1 cellular context compared by ENCODE assay signal in the genomic region with DNA sequence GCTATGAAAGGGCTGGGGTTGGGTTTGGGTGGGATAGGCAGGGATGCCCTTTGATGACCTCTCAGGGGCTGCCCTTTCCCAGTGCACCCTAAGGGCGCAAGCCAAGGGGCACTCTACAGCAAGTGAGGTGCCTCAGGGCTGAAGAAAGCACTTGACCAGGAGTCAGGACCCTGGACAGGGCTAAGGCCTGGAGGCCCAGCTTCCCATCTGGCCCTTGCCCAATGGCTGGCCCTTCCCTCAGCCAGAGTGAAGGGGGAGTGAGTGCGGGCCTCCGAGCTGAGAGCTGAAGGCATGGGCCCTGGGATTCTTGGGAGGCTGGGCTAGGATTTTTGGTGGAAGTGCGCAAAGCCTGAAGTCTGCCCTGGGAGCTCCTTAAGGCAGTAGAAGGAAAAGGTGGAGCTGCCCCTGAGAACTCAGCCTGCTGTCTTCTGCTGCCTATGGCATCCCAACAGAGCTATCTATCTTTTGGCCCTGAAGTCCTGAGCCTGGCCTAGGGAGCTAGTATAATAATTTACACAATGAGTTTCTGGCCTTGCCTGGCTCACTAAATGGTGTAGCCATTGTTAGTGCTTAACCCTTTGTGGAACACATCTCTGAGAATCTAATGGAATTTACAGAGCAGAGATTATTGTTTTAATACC.
TF ChIP-seq lines count a peak whose summit lies in the region.

No MANE protein-coding gene starts in this region.

TF ChIP-seq in SK-N-SH, 30 proteins besides CTCF, POLR2A, EP300 and RAD21:
- TF ChIP-seq, protein P1, sequence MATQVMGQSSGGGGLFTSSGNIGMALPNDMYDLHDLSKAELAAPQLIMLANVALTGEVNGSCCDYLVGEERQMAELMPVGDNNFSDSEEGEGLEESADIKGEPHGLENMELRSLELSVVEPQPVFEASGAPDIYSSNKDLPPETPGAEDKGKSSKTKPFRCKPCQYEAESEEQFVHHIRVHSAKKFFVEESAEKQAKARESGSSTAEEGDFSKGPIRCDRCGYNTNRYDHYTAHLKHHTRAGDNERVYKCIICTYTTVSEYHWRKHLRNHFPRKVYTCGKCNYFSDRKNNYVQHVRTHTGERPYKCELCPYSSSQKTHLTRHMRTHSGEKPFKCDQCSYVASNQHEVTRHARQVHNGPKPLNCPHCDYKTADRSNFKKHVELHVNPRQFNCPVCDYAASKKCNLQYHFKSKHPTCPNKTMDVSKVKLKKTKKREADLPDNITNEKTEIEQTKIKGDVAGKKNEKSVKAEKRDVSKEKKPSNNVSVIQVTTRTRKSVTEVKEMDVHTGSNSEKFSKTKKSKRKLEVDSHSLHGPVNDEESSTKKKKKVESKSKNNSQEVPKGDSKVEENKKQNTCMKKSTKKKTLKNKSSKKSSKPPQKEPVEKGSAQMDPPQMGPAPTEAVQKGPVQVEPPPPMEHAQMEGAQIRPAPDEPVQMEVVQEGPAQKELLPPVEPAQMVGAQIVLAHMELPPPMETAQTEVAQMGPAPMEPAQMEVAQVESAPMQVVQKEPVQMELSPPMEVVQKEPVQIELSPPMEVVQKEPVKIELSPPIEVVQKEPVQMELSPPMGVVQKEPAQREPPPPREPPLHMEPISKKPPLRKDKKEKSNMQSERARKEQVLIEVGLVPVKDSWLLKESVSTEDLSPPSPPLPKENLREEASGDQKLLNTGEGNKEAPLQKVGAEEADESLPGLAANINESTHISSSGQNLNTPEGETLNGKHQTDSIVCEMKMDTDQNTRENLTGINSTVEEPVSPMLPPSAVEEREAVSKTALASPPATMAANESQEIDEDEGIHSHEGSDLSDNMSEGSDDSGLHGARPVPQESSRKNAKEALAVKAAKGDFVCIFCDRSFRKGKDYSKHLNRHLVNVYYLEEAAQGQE (IDR thresholded peaks at IDR 0.05; ENCODE audit: low read depth, low read length) = peak; percentile 96
- TF ChIP-seq SIN3A (IDR thresholded peaks at IDR 0.05; ENCODE audit: borderline replicate concordance, low read depth, low read length) = no peak
